In the genomic region with DNA sequence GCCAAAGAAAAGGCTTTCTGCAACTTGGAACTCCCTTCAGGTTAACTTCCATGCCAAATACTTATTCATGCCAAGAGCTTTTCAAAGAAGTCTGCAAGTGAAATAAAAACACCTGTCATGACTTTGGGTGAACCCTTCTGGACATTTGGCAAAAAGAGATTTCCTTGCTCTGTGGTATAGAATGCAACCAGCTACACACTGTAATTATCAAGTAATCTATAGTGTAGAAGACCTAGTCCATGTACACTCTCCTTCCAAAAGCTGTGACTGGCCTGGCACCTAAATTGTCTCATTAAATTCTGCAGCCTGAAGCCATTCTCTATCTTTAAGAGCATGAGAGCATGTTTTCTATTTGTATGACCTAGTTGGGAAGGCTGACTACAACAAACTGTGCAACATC, we compare ENCODE assay signal across 23 cellular contexts.
"Had no signal": no experiment of that assay in that cellular context is flagged by ENCODE, and none has a peak within 500 bp of the region (broad histone marks: within the 10 kb centered on the region; RNA-seq: fewer than 3 reads in every experiment).

No MANE protein-coding gene starts in this region.

- H3K4me3 ChIP-seq: colonic mucosa, gastrocnemius medialis, heart right ventricle, left lung, lower lobe of right lung, mucosa of descending colon had no signal

- H3K27ac ChIP-seq: colonic mucosa, epithelial cell of prostate, gastrocnemius medialis, heart right ventricle, left lung, lower lobe of right lung had no signal

- H3K4me1 ChIP-seq: colonic mucosa, gastrocnemius medialis, heart right ventricle, left lung, lower lobe of right lung had no signal

- ATAC-seq: effector memory CD8-positive, alpha-beta T cell; esophagus mucosa; gastrocnemius medialis; left lung; lower lobe of right lung; mucosa of descending colon had no signal

- H3K9me3 ChIP-seq: colonic mucosa, gastrocnemius medialis, heart right ventricle, left lung, lower lobe of right lung, mucosa of descending colon had no signal

- H3K36me3 ChIP-seq: colonic mucosa, gastrocnemius medialis, heart right ventricle, left lung, lower lobe of right lung had no signal

- DNase-seq: colonic mucosa; cortex of kidney; effector CD8-positive, alpha-beta T cell; effector memory CD8-positive, alpha-beta T cell; endodermal cell; erythroblast; foreskin fibroblast; foreskin melanocyte; gastrocnemius medialis; glutamatergic neuron; head of caudate nucleus; heart right ventricle; hippocampal formation; left cardiac atrium; left lung; left ventricle myocardium superior; lower lobe of right lung; mesenchymal stem cell; mucosa of descending colon had no signal

- H3K36me3 Mint-ChIP-seq: mesothelial cell of epicardium had no signal

- H3K27me3 Mint-ChIP-seq: dendritic cell treated with granulocyte-macrophage colony-stimulating factor and Interleukin-4, amounts not matched to agents 40 ng/mL and 50 ng/mL, for 4 days; effector memory CD8-positive, alpha-beta T cell had no signal

- H3K27me3 ChIP-seq: colonic mucosa, gastrocnemius medialis, heart right ventricle, left lung had no signal

- H3K9me3 Mint-ChIP-seq: endodermal cell, mesothelial cell of epicardium had no signal

- H3K4me1 Mint-ChIP-seq: endodermal cell had no signal

- H3K27ac Mint-ChIP-seq: dendritic cell treated with granulocyte-macrophage colony-stimulating factor and Interleukin-4, amounts not matched to agents 40 ng/mL and 50 ng/mL, for 4 days; effector memory CD8-positive, alpha-beta T cell; endodermal cell; mesothelial cell of epicardium had no signal

- H3K4me3 Mint-ChIP-seq: dendritic cell treated with granulocyte-macrophage colony-stimulating factor and Interleukin-4, amounts not matched to agents 40 ng/mL and 50 ng/mL, for 4 days; effector memory CD8-positive, alpha-beta T cell; endodermal cell; mesothelial cell of epicardium had no signal
